Comparison of ENCODE assay signal across 16 cellular contexts in the genomic region with DNA sequence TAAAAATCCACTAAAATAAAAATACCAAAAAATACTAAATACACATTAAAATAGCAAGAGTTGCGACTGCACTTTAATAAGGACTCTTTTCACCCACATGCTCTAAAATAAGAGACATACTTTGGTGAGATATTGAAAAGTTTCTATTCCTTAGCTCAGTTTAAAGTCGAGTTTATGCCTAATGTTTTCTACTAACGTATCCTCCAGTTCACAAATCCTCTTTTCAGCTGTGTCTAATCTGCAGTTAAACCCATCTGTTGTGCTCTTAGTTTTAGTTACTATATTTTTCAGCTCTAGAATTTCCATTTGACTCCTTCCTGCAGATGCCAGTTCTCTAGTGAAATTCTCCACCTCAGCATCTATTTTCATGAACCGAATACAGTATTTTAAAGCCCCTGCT.
DNase-seq lines count a peak whose midpoint lies in the region; ATAC-seq, FAIRE-seq and TF ChIP-seq lines count a peak whose summit lies in the region.
"Had no signal": no experiment of that assay in that cellular context is flagged by ENCODE, and none has a peak within 500 bp of the region (broad histone marks: within the 10 kb centered on the region; RNA-seq: fewer than 3 reads in every experiment).

No MANE protein-coding gene starts in this region.

- H3K27ac ChIP-seq in CD4-positive, alpha-beta T cell (ENCODE audit: low read depth, low read length), result no peak overlapping the region
- H3K27ac ChIP-seq in GM12878 (ENCODE audit: control insufficient read depth, insufficient read depth), result no peak overlapping the region
- H3K27ac ChIP-seq: C4-2B, GM23248 had no signal

- RAD21 ChIA-PET in GM12878 (lab: Charles Lee; ENCODE audit: unreplicated experiment), result interaction anchor here (1.1 to 1.8 kb wide), 2 partner anchors 57 to 61 kb away, joined by 5 to 6 read pairs; no protein-coding TSS in a partner anchor

- peaks cover 0 to 18% of the 10 kb centered on the region in 2 experiments; a peak in 3 of 4 replicates for H3K36me3 ChIP-seq in GM12878 (ENCODE audit: control insufficient read depth in 2 of 2, insufficient read depth in 2 of 2, low read length in 1 of 2)

- no peak overlapping the region for H3K9ac ChIP-seq in GM12878 (ENCODE audit: control insufficient read depth, insufficient read depth, low read length)
- H3K9ac ChIP-seq: GM23248 had no signal

- ATAC-seq in activated naive CD8-positive, alpha-beta T cell treated with anti-CD3 and anti-CD28 coated beads, Interleukin-2, amount 10 ng/mL, durations not matched to agents 7 days and 5 days (ENCODE audit: low read depth), result no peak
- no peak for ATAC-seq in CD4-positive, alpha-beta T cell (ENCODE audit: poor library complexity)
- ATAC-seq in GM12878, result no peak

- no peak overlapping the region for H3K4me3 Mint-ChIP-seq in activated naive CD8-positive, alpha-beta T cell treated with anti-CD3 and anti-CD28 coated beads, Interleukin-2, amount 10 ng/mL, durations not matched to agents 7 days and 5 days
- H3K4me3 Mint-ChIP-seq in activated naive CD8-positive, alpha-beta T cell treated with anti-CD3 and anti-CD28 coated beads for 36 hours, result no peak overlapping the region
- H3K4me3 Mint-ChIP-seq in CD4-positive, alpha-beta T cell, result peak overlapping the region; percentile 56

- no peak for TF ChIP-seq EP300 in GM12878 (IDR thresholded peaks at IDR 0.05; ENCODE audit: borderline replicate concordance in 1 of 2, control insufficient read depth in 1 of 2, low read depth in 2 of 2, low read length in 2 of 2)

- intact Hi-C loops in CD4-positive, alpha-beta T cell (cut with DNase I, micrococcal nuclease), result no loop called here
- intact Hi-C loops in GM12878 (cut with micrococcal nuclease; ENCODE audit: unreplicated experiment), result loop anchor here (5.0 kb wide), 1 partner anchor 151 kb away; a partner anchor contains a TSS

- H2AFZ ChIP-seq in GM12878 (ENCODE audit: control insufficient read depth, low read depth, low read length), result no peak overlapping the region
- H2AFZ ChIP-seq: GM23248 had no signal

- H3K4me1 Mint-ChIP-seq in activated naive CD8-positive, alpha-beta T cell treated with anti-CD3 and anti-CD28 coated beads, Interleukin-2, amount 10 ng/mL, durations not matched to agents 7 days and 5 days, result peaks cover 25% of the 10 kb centered on the region
- peaks cover 37% of the 10 kb centered on the region for H3K4me1 Mint-ChIP-seq in activated naive CD8-positive, alpha-beta T cell treated with anti-CD3 and anti-CD28 coated beads for 36 hours
- peaks cover 78% of the 10 kb centered on the region for H3K4me1 Mint-ChIP-seq in CD4-positive, alpha-beta T cell (ENCODE audit: low read depth)

- H3K79me2 ChIP-seq in GM12878 (ENCODE audit: control insufficient read depth, insufficient read depth, low read length), result peaks cover 36% of the 10 kb centered on the region

- peaks cover 8% of the 10 kb centered on the region for H3K9me3 Mint-ChIP-seq in activated naive CD8-positive, alpha-beta T cell treated with anti-CD3 and anti-CD28 coated beads, Interleukin-2, amount 10 ng/mL, durations not matched to agents 7 days and 5 days
- peaks cover 8% of the 10 kb centered on the region for H3K9me3 Mint-ChIP-seq in activated naive CD8-positive, alpha-beta T cell treated with anti-CD3 and anti-CD28 coated beads for 36 hours
- H3K9me3 Mint-ChIP-seq in CD4-positive, alpha-beta T cell, result peaks cover 7% of the 10 kb centered on the region

- TF ChIP-seq POLR2A in GM12878 (IDR thresholded peaks at IDR 0.05; ENCODE audit: low read depth, low read length), result no peak

- H3K4me1 ChIP-seq in GM12878 (ENCODE audit: control insufficient read depth, insufficient read depth, low read length), result peaks cover 13% of the 10 kb centered on the region; the same call in 1 of the 2 replicates
- H3K4me1 ChIP-seq: HAP-1 had no signal

- no peak overlapping the region for H3K4me2 ChIP-seq in GM12878 (ENCODE audit: control insufficient read depth, insufficient read depth)

- DNase-seq in activated naive CD8-positive, alpha-beta T cell treated with anti-CD3 and anti-CD28 coated beads, Interleukin-2, amount 10 ng/mL, durations not matched to agents 7 days and 5 days, result no peak
- no peak for DNase-seq in activated naive CD8-positive, alpha-beta T cell treated with anti-CD3 and anti-CD28 coated beads for 36 hours
- no peak for DNase-seq in CD4-positive, alpha-beta T cell
- DNase-seq in GM12878 (ENCODE audit: low read depth, low spot score) (no peak), D721Med (ENCODE audit: insufficient read length, low spot score) (no peak)
- no peak for DNase-seq in activated effector memory CD4-positive, alpha-beta T cell treated with Interleukin-2 at 50 U/mL for 16 hours
- DNase-seq: ACHN; AML-193; Calu3; CD4-positive, alpha-beta memory T cell; GM23248 had no signal

- WGBS in GM12878 (ENCODE audit: insufficient coverage, insufficient replicate concordance, low lambda C conversion rate, missing lambda C conversion rate), result over 99% methylated on average over 4 of the region's 4 CpGs

- in situ Hi-C loops in GM12878 (cut with MboI), result no loop called here

- TF ChIP-seq RAD21 in GM12878 (IDR thresholded peaks at IDR 0.05; ENCODE audit: insufficient read depth, low read depth, low read length), result no peak

- peak overlapping the region; percentile 3 for H3K27ac Mint-ChIP-seq in activated naive CD8-positive, alpha-beta T cell treated with anti-CD3 and anti-CD28 coated beads, Interleukin-2, amount 10 ng/mL, durations not matched to agents 7 days and 5 days
- H3K27ac Mint-ChIP-seq in activated naive CD8-positive, alpha-beta T cell treated with anti-CD3 and anti-CD28 coated beads for 36 hours, result no peak overlapping the region
- H3K27ac Mint-ChIP-seq in CD4-positive, alpha-beta T cell, result peak overlapping the region; percentile 55

- no peaks in the 10 kb centered on the region for H3K27me3 ChIP-seq in CD4-positive, alpha-beta T cell (ENCODE audit: control insufficient read depth, insufficient read depth, low read length)
- H3K27me3 ChIP-seq in GM12878 (replicated peaks in 1 of 2; ENCODE audit: control insufficient read depth in 2 of 2, insufficient read depth in 2 of 2, low read length in 1 of 2), result no peaks in the 10 kb centered on the region

- no peak for TF ChIP-seq CTCF in CD4-positive, alpha-beta T cell (IDR thresholded peaks at IDR 0.05)
- TF ChIP-seq CTCF in GM12878 (IDR thresholded peaks at IDR 0.05 in 2 of 3, conservative IDR thresholded peaks at IDR 0.05 in 1 of 3; ENCODE audit: control insufficient read depth in 2 of 3, extremely low read depth in 1 of 3, insufficient read depth in 1 of 3, low read depth in 3 of 3, low read length in 3 of 3) (no peak), D721Med (IDR thresholded peaks at IDR 0.05; ENCODE audit: insufficient read depth, missing control alignments) (no peak)

- no peaks in the 10 kb centered on the region; the same call in 1 of the 2 replicates for H4K20me1 ChIP-seq in GM12878 (ENCODE audit: control insufficient read depth, insufficient read depth)

- POLR2A ChIA-PET in activated naive CD8-positive, alpha-beta T cell treated with anti-CD3 and anti-CD28 coated beads, Interleukin-2, amount 10 ng/mL, durations not matched to agents 7 days and 5 days (lab: Charles Lee), result interaction anchor here (0.6 to 2.1 kb wide), 5 partner anchors 10 to 63 kb away, joined by 3 to 12 read pairs (median 5); a partner anchor contains a TSS
- POLR2A ChIA-PET in CD4-positive, alpha-beta T cell (lab: Charles Lee), result interaction anchor here (1.6 to 5.6 kb wide), 5 partner anchors 10 to 63 kb away, joined by 9 to 49 read pairs (median 11); a partner anchor contains a TSS
- POLR2A ChIA-PET in GM12878 (lab: Charles Lee), result interaction anchor here (0.9 kb wide), 1 partner anchor 13 kb away, joined by 5 read pairs; no protein-coding TSS in a partner anchor

- FAIRE-seq in GM12878 (lab: Jason Lieb, UNC) (no peak), D721Med (lab: Jason Lieb, UNC) (no peak)
- FAIRE-seq: G401.6, GM12892, GM18507 had no signal

- no peaks in the 10 kb centered on the region for H3K27me3 Mint-ChIP-seq in activated naive CD8-positive, alpha-beta T cell treated with anti-CD3 and anti-CD28 coated beads, Interleukin-2, amount 10 ng/mL, durations not matched to agents 7 days and 5 days
- H3K27me3 Mint-ChIP-seq in activated naive CD8-positive, alpha-beta T cell treated with anti-CD3 and anti-CD28 coated beads for 36 hours, result no peaks in the 10 kb centered on the region
- no peaks in the 10 kb centered on the region for H3K27me3 Mint-ChIP-seq in CD4-positive, alpha-beta T cell
- H3K27me3 Mint-ChIP-seq: CD4-positive, alpha-beta memory T cell had no signal

- peaks cover 10% of the 10 kb centered on the region for H3K9me3 ChIP-seq in CD4-positive, alpha-beta T cell (ENCODE audit: control insufficient read depth, low read length)
- peaks cover 10% of the 10 kb centered on the region for H3K9me3 ChIP-seq in GM12878 (replicated peaks; ENCODE audit: control insufficient read depth, insufficient read depth, low read length)
- H3K9me3 ChIP-seq: HAP-1 had no signal

- H3K4me3 ChIP-seq in GM12878, result no peak overlapping the region
- H3K4me3 ChIP-seq: GM23248, HAP-1 had no signal

- SMC1A ChIA-PET in GM12878 (lab: Charles Lee; ENCODE audit: uncharacterized antibody, unreplicated experiment), result interaction anchor here (0.5 to 3.0 kb wide), 9 partner anchors 11 to 412 kb away, joined by 3 to 12 read pairs (median 4); no protein-coding TSS in a partner anchor

- H3K36me3 Mint-ChIP-seq in activated naive CD8-positive, alpha-beta T cell treated with anti-CD3 and anti-CD28 coated beads, Interleukin-2, amount 10 ng/mL, durations not matched to agents 7 days and 5 days, result peaks cover 24% of the 10 kb centered on the region
- peaks cover 36% of the 10 kb centered on the region for H3K36me3 Mint-ChIP-seq in activated naive CD8-positive, alpha-beta T cell treated with anti-CD3 and anti-CD28 coated beads for 36 hours
- peaks cover 58% of the 10 kb centered on the region for H3K36me3 Mint-ChIP-seq in CD4-positive, alpha-beta T cell (ENCODE audit: low read depth)

- CTCF ChIA-PET in CD4-positive, alpha-beta T cell (lab: Charles Lee), result interaction anchor here (0.6 to 2.0 kb wide), 5 partner anchors 10 to 181 kb away, joined by 3 to 5 read pairs (median 3); a partner anchor contains a TSS
- CTCF ChIA-PET in GM12878 (lab: Yijun Ruan, JAX), result interaction anchor here (0.8 to 2.1 kb wide), 5 partner anchors 11 to 55 kb away, joined by 3 to 7 read pairs (median 3); no protein-coding TSS in a partner anchor

- BruUV-seq in GM12878 (replicated peaks; lab: Mats Ljungman, UMichigan), result no TSS peak

TF ChIP-seq in GM12878, 131 proteins besides CTCF, POLR2A, EP300 and RAD21 (continues in another document):
- peak; percentile 37; the same call in 1 of the 2 replicates for TF ChIP-seq CBX5 (IDR thresholded peaks at IDR 0.05; ENCODE audit: low read depth)
